In the genomic region with DNA sequence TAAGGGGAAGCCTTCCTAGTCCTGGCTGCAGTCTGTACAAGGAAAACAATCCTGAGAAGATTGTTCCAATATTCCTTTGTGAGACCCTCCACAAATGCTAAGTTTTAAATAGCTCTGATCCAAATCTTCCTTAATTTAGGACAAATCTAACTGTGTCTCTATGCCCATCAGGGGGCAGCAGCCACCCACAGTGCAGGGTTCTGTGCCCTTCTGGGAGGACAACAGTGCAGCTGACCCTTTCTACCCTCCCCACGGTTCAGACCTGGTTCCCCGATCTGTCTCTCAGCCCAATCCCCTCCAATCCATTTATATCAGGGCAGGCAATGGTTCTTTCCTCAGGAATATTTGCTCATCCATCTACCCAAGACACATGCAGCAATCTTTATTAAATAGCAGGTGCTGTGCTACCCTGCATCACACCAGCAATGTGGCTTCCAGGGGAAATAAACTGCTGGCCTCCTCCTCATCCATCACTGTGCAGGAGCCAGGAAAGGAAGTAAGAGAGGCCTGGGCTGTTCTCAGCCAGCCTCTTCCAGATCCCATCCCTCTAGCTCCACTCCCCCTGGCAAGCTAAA, we compare ENCODE assay signal across 9 cellular contexts.
DNase-seq lines count a peak whose midpoint lies in the region; ATAC-seq, FAIRE-seq and TF ChIP-seq lines count a peak whose summit lies in the region.
"Had no signal": no experiment of that assay in that cellular context is flagged by ENCODE, and none has a peak within 500 bp of the region (broad histone marks: within the 10 kb centered on the region; RNA-seq: fewer than 3 reads in every experiment).

No MANE protein-coding gene starts in this region.

- ATAC-seq in GM21619 (IDR thresholded peaks at IDR 0.05; ENCODE audit: unreplicated experiment): no peak
- ATAC-seq in GM18861 (IDR thresholded peaks at IDR 0.05; ENCODE audit: unreplicated experiment): no peak

- TF ChIP-seq CTCF in D721Med (IDR thresholded peaks at IDR 0.05; ENCODE audit: insufficient read depth, missing control alignments) (peak; percentile 77), brain microvascular endothelial cell (IDR thresholded peaks at IDR 0.05; ENCODE audit: low read depth, low read length, missing control alignments) (peak; percentile 78)

- in situ Hi-C loops in KBM-7 (cut with MboI; ENCODE audit: low pct_unique_long_range_greater_than_20kb, low sequenced_read_pairs) (no loop called here), brain microvascular endothelial cell (cut with HindIII; ENCODE audit: low pct_ligation_motif_present, low sequenced_read_pairs) (no loop called here)

- H3K27me3 ChIP-seq in brain microvascular endothelial cell (replicated peaks): peaks cover 37% of the 10 kb centered on the region

- no peak for DNase-seq in D721Med (ENCODE audit: insufficient read length, low spot score)
- peak; percentile 60 for DNase-seq in KBM-7
- DNase-seq in SKM-1 treated with dmso at 0.1 percent for 144 hours (lab: John Stamatoyannopoulos, UW; ENCODE audit: unreplicated experiment): peak; percentile 56
- DNase-seq in brain microvascular endothelial cell: peak; percentile 49
- peak; percentile 86 for DNase-seq in left kidney (ENCODE audit: low read depth, low spot score)
- DNase-seq in substantia nigra (lab: John Stamatoyannopoulos, UW): peak in 36 of 49 donors; percentile 4 to 74 (median 36)
- DNase-seq: naive B cell had no signal

- no peak overlapping the region for H3K4me3 ChIP-seq in brain microvascular endothelial cell (ENCODE audit: low read depth, low read length)

- no peak for FAIRE-seq in D721Med (lab: Jason Lieb, UNC)

- H3K27ac ChIP-seq in brain microvascular endothelial cell (no peak overlapping the region), substantia nigra (ENCODE audit: low read depth, low read length, poor library complexity, severe bottlenecking) (no peak overlapping the region)

- H3K36me3 ChIP-seq in brain microvascular endothelial cell (replicated peaks): no peaks in the 10 kb centered on the region
